In genomic region chr6:139017227-139017626, GRCh38 we compare ENCODE assay signal across 17 cellular contexts. TPM values are rescaled to one million over a fixed set of nuclear protein-coding genes. Genes with fewer than 3 reads are reported as not detected.
A peak's percentile ranks its signal among the peaks of the same experiment; 100 is the strongest.
DNase-seq lines count a peak whose midpoint lies in the region; ATAC-seq and TF ChIP-seq lines count a peak whose summit lies in the region.
"Had no signal": no experiment of that assay in that cellular context is flagged by ENCODE, and none has a peak within 500 bp of the region (broad histone marks: within the 10 kb centered on the region; RNA-seq: fewer than 3 reads in every experiment).

No MANE protein-coding gene starts in this region.

- H3K4me3 Mint-ChIP-seq in natural killer cell treated with Interleukin-12 subunit alpha and Interleukin-12 subunit beta and Interleukin-15 and Interleukin-18, amount 100 ng/mL, for 72 hours = no peak overlapping the region
- H3K4me3 Mint-ChIP-seq: neural crest cell had no signal

- H3K9me3 Mint-ChIP-seq in natural killer cell treated with Interleukin-12 subunit alpha and Interleukin-12 subunit beta and Interleukin-15 and Interleukin-18, amount 100 ng/mL, for 72 hours = no peaks in the 10 kb centered on the region

- TF ChIP-seq CTCF in left ventricle myocardium inferior (IDR thresholded peaks at IDR 0.05; ENCODE audit: borderline replicate concordance) = no peak

- no peak overlapping the region for H3K18ac ChIP-seq in neuronal stem cell (ENCODE audit: low read length)

- no peak overlapping the region for H3K9ac ChIP-seq in neuronal stem cell (ENCODE audit: low read depth, low read length, poor library complexity)

- H3K27me3 ChIP-seq in left ventricle myocardium inferior (ENCODE audit: low read depth) (no peaks in the 10 kb centered on the region), neuronal stem cell (ENCODE audit: control insufficient read depth in 3 of 3, insufficient read depth in 3 of 3, low read depth in 1 of 3, low read length in 3 of 3) (peaks cover 0 to 3% (median 0%) of the 10 kb centered on the region in 3 experiments)
- H3K27me3 ChIP-seq: brain microvascular endothelial cell, foreskin keratinocyte, vagina had no signal

- no peak overlapping the region for H4K8ac ChIP-seq in neuronal stem cell (ENCODE audit: low read depth, low read length)

- no peak overlapping the region for H3K27ac Mint-ChIP-seq in natural killer cell treated with Interleukin-12 subunit alpha and Interleukin-12 subunit beta and Interleukin-15 and Interleukin-18, amount 100 ng/mL, for 72 hours

- H3K23ac ChIP-seq in neuronal stem cell (ENCODE audit: low read depth, low read length, poor library complexity) = no peak overlapping the region

- H3K9me3 ChIP-seq in left ventricle myocardium inferior (replicated peaks) (no peaks in the 10 kb centered on the region), neuronal stem cell (replicated peaks in 1 of 2; ENCODE audit: control insufficient read depth in 2 of 2, insufficient read depth in 1 of 2, low read depth in 1 of 2, low read length in 2 of 2) (no peaks in the 10 kb centered on the region)
- H3K9me3 ChIP-seq: vagina had no signal

- H3K4me1 ChIP-seq in left ventricle myocardium inferior (peaks cover 32% of the 10 kb centered on the region), neuronal stem cell (ENCODE audit: control insufficient read depth in 2 of 2, insufficient read depth in 1 of 2, low read depth in 1 of 2, low read length in 2 of 2) (peaks cover 8 to 10% of the 10 kb centered on the region in 2 donors)
- H3K4me1 ChIP-seq: foreskin keratinocyte, vagina had no signal

- H3K79me1 ChIP-seq in neuronal stem cell (ENCODE audit: low read depth, low read length) = no peaks in the 10 kb centered on the region

- H3K27ac ChIP-seq in left ventricle myocardium inferior (replicated peaks) (peak overlapping the region; percentile 53), neuronal stem cell (replicated peaks; ENCODE audit: low read length) (no peak overlapping the region)
- H3K27ac ChIP-seq: brain microvascular endothelial cell, foreskin keratinocyte, HL-60, vagina had no signal

- H2BK12ac ChIP-seq in neuronal stem cell (ENCODE audit: low read length) = no peak overlapping the region

- H3K36me3 Mint-ChIP-seq in natural killer cell treated with Interleukin-12 subunit alpha and Interleukin-12 subunit beta and Interleukin-15 and Interleukin-18, amount 100 ng/mL, for 72 hours = no peaks in the 10 kb centered on the region

- no peak overlapping the region for H2BK15ac ChIP-seq in neuronal stem cell (ENCODE audit: low read length)

- ATAC-seq in natural killer cell treated with Interleukin-12 subunit alpha and Interleukin-12 subunit beta and Interleukin-15 and Interleukin-18, amount 100 ng/mL, for 72 hours = no peak
- no peak for ATAC-seq in HG02571 (IDR thresholded peaks at IDR 0.05; ENCODE audit: unreplicated experiment)
- ATAC-seq: foreskin keratinocyte had no signal

- H3K36me3 ChIP-seq in left ventricle myocardium inferior (no peaks in the 10 kb centered on the region), neuronal stem cell (replicated peaks in 1 of 2; ENCODE audit: control insufficient read depth in 2 of 2, insufficient read depth in 2 of 2, low read length in 2 of 2) (no peaks in the 10 kb centered on the region)
- H3K36me3 ChIP-seq: brain microvascular endothelial cell, vagina had no signal

- no CpG with 5 or more reads among the region's 3 CpGs for WGBS in neuronal stem cell (ENCODE audit: extremely low coverage in 2 of 2, insufficient read length in 2 of 2, insufficient replicate concordance in 1 of 2), 2 donors

- H3K4me2 ChIP-seq in neuronal stem cell (ENCODE audit: insufficient read depth, low read length, poor library complexity, severe bottlenecking) = no peak overlapping the region

- no peak overlapping the region for H4K91ac ChIP-seq in neuronal stem cell (ENCODE audit: low read depth, low read length, poor library complexity)

- no peaks in the 10 kb centered on the region for H3K4me1 Mint-ChIP-seq in natural killer cell treated with Interleukin-12 subunit alpha and Interleukin-12 subunit beta and Interleukin-15 and Interleukin-18, amount 100 ng/mL, for 72 hours (ENCODE audit: low read depth in 2 of 2)

- no peak overlapping the region for H2AK5ac ChIP-seq in neuronal stem cell (ENCODE audit: low read depth, low read length)

- H3K4me3 ChIP-seq in left ventricle myocardium inferior = no peak overlapping the region
- H3K4me3 ChIP-seq in neuronal stem cell (ENCODE audit: low read length in 2 of 2) = no peak overlapping the region
- H3K4me3 ChIP-seq: vagina had no signal

- H3K27me3 Mint-ChIP-seq in natural killer cell treated with Interleukin-12 subunit alpha and Interleukin-12 subunit beta and Interleukin-15 and Interleukin-18, amount 100 ng/mL, for 72 hours = peaks cover 4 to 9% of the 10 kb centered on the region in 2 donors

- DNase-seq in DMS 273 treated with DMSO at 0.1 percent for 48 hours (lab: John Stamatoyannopoulos, UW) (peak; percentile 9), NCI-H69 (lab: John Stamatoyannopoulos, UW) (peak; percentile 89), left ventricle myocardium inferior (no peak), neuronal stem cell (ENCODE audit: low spot score) (no peak), NAMALWA (ENCODE audit: low spot score) (no peak)
- DNase-seq in natural killer cell treated with Interleukin-12 subunit alpha and Interleukin-12 subunit beta and Interleukin-15 and Interleukin-18, amount 100 ng/mL, for 72 hours (ENCODE audit: low spot score) = no peak
- DNase-seq in stimulated activated CD4-positive, alpha-beta T cell treated with anti-CD3 and anti-CD28 coated beads, Interleukin-4, amount 100 ng/mL, for 1 hour = no peak
- DNase-seq: activated CD4-positive, alpha-beta T cell treated with anti-CD3 and anti-CD28 coated beads, Interleukin-2, amount 50 U/mL, for 1 hour; brain microvascular endothelial cell; effector memory CD4-positive, alpha-beta T cell; foreskin keratinocyte; stimulated activated CD8-positive, alpha-beta memory T cell treated with anti-CD3 and anti-CD28 coated beads, Interleukin-4, amount 100 ng/mL, for 48 hours; T-helper 2 cell had no signal

- intact Hi-C loops in left ventricle myocardium inferior (cut with micrococcal nuclease) = no loop called here

- H3K4ac ChIP-seq in neuronal stem cell (ENCODE audit: low read length) = no peak overlapping the region

- no peak overlapping the region for H3K14ac ChIP-seq in neuronal stem cell (ENCODE audit: low read length)

- no peak overlapping the region for H2BK5ac ChIP-seq in neuronal stem cell (ENCODE audit: low read length)

- no peak overlapping the region for H2BK120ac ChIP-seq in neuronal stem cell (ENCODE audit: low read depth, low read length)

- H2AFZ ChIP-seq in neuronal stem cell (ENCODE audit: low read length) = peak overlapping the region; percentile 36

RNA-seq across cellular contexts. Expression of gene ABRACL, which starts 11.3 kb away (rescaled TPM):
- total RNA-seq in left ventricle myocardium inferior = 4.3 TPM
- polyA plus RNA-seq in neuronal stem cell (2013, experiment 1 of 2) = 201 TPM
- polyA plus RNA-seq in neuronal stem cell (2013, experiment 2 of 2) = 211 TPM
- 100 to 1,000 TPM in 1 of 2 donors, 10 to 100 TPM in 1; 69.6 to 115 TPM for total RNA-seq in natural killer cell treated with Interleukin-12 subunit alpha and Interleukin-12 subunit beta and Interleukin-15 and Interleukin-18, amount 100 ng/mL, for 72 hours

RNA-seq across cellular contexts. Expression of gene REPS1, which starts 29.2 kb away (rescaled TPM):
- total RNA-seq in left ventricle myocardium inferior = 30.6 TPM
- 50.5 TPM for polyA plus RNA-seq in neuronal stem cell (2013, experiment 1 of 2)
- 50.6 TPM for polyA plus RNA-seq in neuronal stem cell (2013, experiment 2 of 2)
- 10 to 100 TPM; 43.4 to 68.6 TPM for total RNA-seq in natural killer cell treated with Interleukin-12 subunit alpha and Interleukin-12 subunit beta and Interleukin-15 and Interleukin-18, amount 100 ng/mL, for 72 hours

Comparison
In these comparisons a context has a peak if more than half of its experiments do, and no peak if none do; other contexts are left out.
1. DNase-seq: peak in DMS 273 treated with DMSO at 0.1 percent for 48 hours (single experiment) and NCI-H69 (single experiment); none in left ventricle myocardium inferior (single experiment), neuronal stem cell (single experiment), natural killer cell treated with Interleukin-12 subunit alpha and Interleukin-12 subunit beta and Interleukin-15 and Interleukin-18, amount 100 ng/mL, for 72 hours (single experiment), stimulated activated CD4-positive, alpha-beta T cell treated with anti-CD3 and anti-CD28 coated beads, Interleukin-4, amount 100 ng/mL, for 1 hour (single experiment) and NAMALWA (single experiment).
2. RNA of gene ABRACL, which starts 11.3 kb away (total RNA-seq): 69.6 to 115 TPM in natural killer cell treated with Interleukin-12 subunit alpha and Interleukin-12 subunit beta and Interleukin-15 and Interleukin-18, amount 100 ng/mL, for 72 hours; 4.3 TPM in left ventricle myocardium inferior (single experiment); every median in the first group is over 10 times any median in the second.